ENCODE assay signal across 10 cellular contexts in the genomic region with DNA sequence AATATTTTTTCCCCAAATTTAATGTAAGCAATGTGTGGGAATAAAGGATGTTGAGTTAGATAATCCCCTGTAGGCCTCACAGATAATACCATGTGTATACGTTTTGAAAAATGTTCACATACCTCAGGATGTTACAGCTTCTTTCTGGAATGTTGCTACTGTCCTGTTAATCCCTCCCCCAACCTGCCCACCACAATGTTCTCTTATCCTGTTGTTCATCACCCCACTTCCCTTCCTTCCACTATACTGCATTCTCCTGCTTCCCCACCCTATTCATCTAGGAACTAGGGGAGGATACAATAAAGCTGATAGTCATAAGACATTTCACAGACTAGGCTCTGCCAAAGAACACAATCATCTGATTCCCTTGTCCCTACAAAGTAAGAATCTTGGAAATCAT.
DNase-seq lines count a peak whose midpoint lies in the region; ATAC-seq and TF ChIP-seq lines count a peak whose summit lies in the region.
"Had no signal": no experiment of that assay in that cellular context is flagged by ENCODE, and none has a peak within 500 bp of the region (broad histone marks: within the 10 kb centered on the region; RNA-seq: fewer than 3 reads in every experiment).

No MANE protein-coding gene starts in this region.

- H3K9me3 Mint-ChIP-seq in stimulated activated naive B cell treated with anti-CD40 and anti-IgM and Interleukin-4, amounts not matched to agents 10 μg/mL and 1 μg/mL and 100 μg/mL, for 72 hours, result no peaks in the 10 kb centered on the region

- H3K36me3 ChIP-seq in mesodermal cell (ENCODE audit: control insufficient read depth, insufficient read depth, low read length), result peaks cover 2% of the 10 kb centered on the region
- H3K36me3 ChIP-seq in testis (ENCODE audit: low read depth, missing control alignments), result no peaks in the 10 kb centered on the region

- TF ChIP-seq CTCF in testis (IDR thresholded peaks at IDR 0.05), result no peak

- no peaks in the 10 kb centered on the region for H3K36me3 Mint-ChIP-seq in stimulated activated naive B cell treated with anti-CD40 and anti-IgM and Interleukin-4, amounts not matched to agents 10 μg/mL and 1 μg/mL and 100 μg/mL, for 72 hours

- peaks cover 0 to 2% of the 10 kb centered on the region in 2 donors for H3K4me1 Mint-ChIP-seq in stimulated activated naive B cell treated with anti-CD40 and anti-IgM and Interleukin-4, amounts not matched to agents 10 μg/mL and 1 μg/mL and 100 μg/mL, for 72 hours

- no peaks in the 10 kb centered on the region for H3K9me3 ChIP-seq in mesodermal cell (ENCODE audit: control insufficient read depth, low read length)
- H3K9me3 ChIP-seq in testis, result no peaks in the 10 kb centered on the region

- H3K27me3 ChIP-seq in testis, result no peaks in the 10 kb centered on the region

- H3K4me3 Mint-ChIP-seq in stimulated activated naive B cell treated with anti-CD40 and anti-IgM and Interleukin-4, amounts not matched to agents 10 μg/mL and 1 μg/mL and 100 μg/mL, for 72 hours, result no peak overlapping the region

- H3K4me3 ChIP-seq in mesodermal cell (ENCODE audit: extremely low read depth, insufficient read depth, low read length, poor library complexity, severe bottlenecking) (no peak overlapping the region), testis (no peak overlapping the region)

- peaks cover 59% of the 10 kb centered on the region for H3K4me1 ChIP-seq in mesodermal cell (ENCODE audit: control insufficient read depth, insufficient read depth, low read length, poor library complexity, severe bottlenecking)
- no peaks in the 10 kb centered on the region for H3K4me1 ChIP-seq in testis

- H3K27me3 Mint-ChIP-seq in stimulated activated naive B cell treated with anti-CD40 and anti-IgM and Interleukin-4, amounts not matched to agents 10 μg/mL and 1 μg/mL and 100 μg/mL, for 72 hours, result no peaks in the 10 kb centered on the region

- intact Hi-C loops in testis (cut with DNase I; ENCODE audit: low total_unique reads), result no loop called here

- DNase-seq in COLO829 (ENCODE audit: low spot score), result peak; percentile 90
- peak; percentile 80 for DNase-seq in NCI-H460 (ENCODE audit: extremely low read depth, low read depth)
- DNase-seq in dedifferentiated amniotic fluid mesenchymal stem cell (ENCODE audit: extremely low spot score), result peak; percentile 41
- no peak for DNase-seq in RPMI8226
- DNase-seq in testis, result no peak
- DNase-seq in T-helper 2 cell, result no peak
- DNase-seq in stimulated activated naive B cell treated with anti-CD40 and anti-IgM and Interleukin-4, amounts not matched to agents 10 μg/mL and 1 μg/mL and 100 μg/mL, for 72 hours, result no peak
- DNase-seq: left ventricle myocardium superior, NCI-H1436 treated with DMSO at 0.1 percent for 48 hours had no signal

- 40% methylated on average over 1 of the region's 1 CpG; no CpG with 5 or more reads in 1 of the 2 experiments for WGBS in mesodermal cell (ENCODE audit: insufficient coverage in 2 of 2), 2 experiments
- whole genome bisulfite sequencing in testis, 2 donors, result 33 to 48% methylated on average over 1 of the region's 1 CpG

- peak overlapping the region; percentile 92 for H3K27ac ChIP-seq in mesodermal cell (ENCODE audit: low read depth, low read length, severe bottlenecking)
- H3K27ac ChIP-seq in testis, result no peak overlapping the region

- no peak overlapping the region for H3K27ac Mint-ChIP-seq in stimulated activated naive B cell treated with anti-CD40 and anti-IgM and Interleukin-4, amounts not matched to agents 10 μg/mL and 1 μg/mL and 100 μg/mL, for 72 hours

- ATAC-seq in stimulated activated naive B cell treated with anti-CD40 and anti-IgM and Interleukin-4, amounts not matched to agents 10 μg/mL and 1 μg/mL and 100 μg/mL, for 72 hours (replicated peaks), result no peak
- ATAC-seq: left ventricle myocardium superior had no signal

- TF ChIP-seq POLR2A in testis (IDR thresholded peaks at IDR 0.05), result no peak

Comparison
In these comparisons a context has a peak if more than half of its experiments do, and no peak if none do; other contexts are left out.
1. DNase-seq: peak in COLO829 (single experiment), NCI-H460 (single experiment) and dedifferentiated amniotic fluid mesenchymal stem cell (single experiment); none in RPMI8226 (single experiment), testis (single experiment), T-helper 2 cell (0 of 5) and stimulated activated naive B cell treated with anti-CD40 and anti-IgM and Interleukin-4, amounts not matched to agents 10 μg/mL and 1 μg/mL and 100 μg/mL, for 72 hours (single experiment).